26 cellular contexts compared by ENCODE assay signal in the genomic region with DNA sequence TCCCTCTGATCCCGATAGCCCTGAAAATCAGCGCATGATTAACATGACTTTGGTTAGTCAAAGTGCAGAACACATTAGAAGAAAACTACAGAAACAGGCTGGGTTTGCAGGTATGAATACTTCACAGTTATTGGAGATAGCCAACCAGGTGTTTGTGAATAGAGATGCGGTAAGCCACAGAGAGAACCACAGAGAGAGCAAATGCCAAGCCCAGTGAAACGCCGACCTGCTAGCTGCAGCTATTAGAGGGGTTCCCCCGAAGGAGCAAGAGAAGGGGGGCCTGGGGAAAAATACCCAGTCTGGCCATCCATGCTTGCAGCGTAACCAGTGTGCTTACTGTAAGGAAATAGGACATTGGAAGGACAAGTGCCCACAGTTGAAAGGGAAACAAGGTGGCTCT.
"Had no signal": no experiment of that assay in that cellular context is flagged by ENCODE, and none has a peak within 500 bp of the region (broad histone marks: within the 10 kb centered on the region; RNA-seq: fewer than 3 reads in every experiment).

No MANE protein-coding gene starts in this region.

- H3K27me3 ChIP-seq: stomach, suprapubic skin, testis, thyroid gland, tibial artery, tibial nerve, transverse colon, upper lobe of left lung, upper lobe of right lung, uterus, vagina had no signal

- H3K27ac ChIP-seq: stomach, suprapubic skin, testis, thoracic aorta, thyroid gland, tibial artery, tibial nerve, transverse colon, upper lobe of left lung, upper lobe of right lung, uterus, vagina had no signal

- H3K4me1 ChIP-seq: stomach, suprapubic skin, testis, thyroid gland, tibial artery, tibial nerve, transverse colon, upper lobe of left lung, upper lobe of right lung, uterus, vagina had no signal

- H3K36me3 ChIP-seq: stomach, suprapubic skin, thoracic aorta, thyroid gland, tibial artery, tibial nerve, transverse colon, upper lobe of left lung, upper lobe of right lung, uterus, vagina had no signal

- DNase-seq: stimulated activated CD4-positive, alpha-beta T cell treated with anti-CD3 and anti-CD28 coated beads, Interleukin-2, amount 100 ng/mL, for 48 hours; stimulated activated CD4-positive, alpha-beta T cell treated with anti-CD3 and anti-CD28 coated beads, Interleukin-4, amount 100 ng/mL, for 1 hour; stimulated activated CD4-positive, alpha-beta T cell treated with anti-CD3 and anti-CD28 coated beads, Interleukin-4, amount 100 ng/mL, for 24 hours; stimulated activated CD4-positive, alpha-beta T cell treated with anti-CD3 and anti-CD28 coated beads, Interleukin-4, amount 100 ng/mL, for 4 hours; stimulated activated CD8-positive, alpha-beta memory T cell treated with anti-CD3 and anti-CD28 coated beads, Interleukin-4, amount 100 ng/mL, for 48 hours; stimulated activated naive B cell treated with anti-CD40 and anti-IgM and Interleukin-4, amounts not matched to agents 10 μg/mL and 1 μg/mL and 100 μg/mL, for 72 hours; stimulated activated naive CD4-positive, alpha-beta T cell; stimulated activated naive CD4-positive, alpha-beta T cell treated with Interleukin-2 at 50 U/mL for 16 hours; stimulated activated naive CD8-positive, alpha-beta T cell treated with anti-CD3 and anti-CD28 coated beads, Interleukin-15, amount 100 ng/mL, for 72 hours; stimulated activated naive CD8-positive, alpha-beta T cell treated with anti-CD3 and anti-CD28 coated beads, Interleukin-15, Interleukin-2, amounts not matched to agents 100 U/mL and 50 U/mL, for 24 hours; stomach; substantia nigra; testis; thyroid gland; tibial artery; transverse colon; trophoblast cell; upper lobe of left lung; upper lobe of right lung; uterus had no signal

- ATAC-seq: stimulated activated effector memory CD8-positive, alpha-beta T cell treated with anti-CD3 and anti-CD28 coated beads, Interleukin-12 subunit alpha, Interleukin-12 subunit beta, amount 100 ng/mL, for 72 hours; stimulated activated memory B cell treated with anti-CD40 and anti-IgM and Interleukin-4, amounts not matched to agents 10 μg/mL and 1 μg/mL and 100 μg/mL, for 72 hours; stimulated activated naive B cell treated with anti-CD40 and anti-IgM and Interleukin-4, amounts not matched to agents 10 μg/mL and 1 μg/mL and 100 μg/mL, for 72 hours; stimulated activated naive CD8-positive, alpha-beta T cell treated with anti-CD3 and anti-CD28 coated beads, Interleukin-15, amount 100 ng/mL, for 72 hours; stimulated activated naive CD8-positive, alpha-beta T cell treated with anti-CD3 and anti-CD28 coated beads, Interleukin-15, Interleukin-2, amounts not matched to agents 100 U/mL and 50 U/mL, for 24 hours; upper lobe of right lung had no signal

- H3K4me3 ChIP-seq: stomach, suprapubic skin, testis, thoracic aorta, thyroid gland, tibial artery, tibial nerve, transverse colon, upper lobe of left lung, upper lobe of right lung, uterus, vagina had no signal

- H3K9me3 ChIP-seq: testis, thoracic aorta, thyroid gland, tibial artery, transverse colon, upper lobe of left lung, upper lobe of right lung, uterus, vagina had no signal
